Comparison of ENCODE assay signal across 18 cellular contexts in the genomic region with DNA sequence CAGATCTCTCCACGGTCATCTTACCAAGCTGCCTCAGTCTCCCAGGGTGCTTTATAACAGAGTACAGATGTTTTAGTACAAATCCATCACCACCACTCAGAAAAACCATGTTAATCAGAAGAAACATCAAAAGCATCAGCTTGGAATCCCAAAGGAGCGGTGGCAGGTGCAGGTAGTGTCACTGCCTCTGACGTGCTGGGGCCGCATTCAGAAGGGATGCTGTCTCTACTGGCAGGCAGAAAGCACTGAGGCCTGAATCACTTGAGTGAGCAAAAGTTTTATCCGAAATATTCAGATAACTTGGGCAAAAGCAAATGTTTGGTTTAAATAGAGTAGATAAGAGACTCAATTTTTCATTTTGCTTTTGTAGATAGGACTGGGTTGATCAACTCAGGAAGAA.
"Had no signal": no experiment of that assay in that cellular context is flagged by ENCODE, and none has a peak within 500 bp of the region (broad histone marks: within the 10 kb centered on the region; RNA-seq: fewer than 3 reads in every experiment).

No MANE protein-coding gene starts in this region.

- H3K9me3 Mint-ChIP-seq: naive B cell; nephron; stimulated activated naive B cell treated with anti-CD40 and anti-IgM and Interleukin-4, amounts not matched to agents 10 μg/mL and 1 μg/mL and 100 μg/mL, for 72 hours had no signal

- H3K4me1 ChIP-seq: colonic mucosa had no signal

- H3K36me3 ChIP-seq: colonic mucosa, heart left ventricle, neutrophil, tibial nerve had no signal

- H3K4me3 Mint-ChIP-seq: naive B cell; nephron; stimulated activated naive B cell treated with anti-CD40 and anti-IgM and Interleukin-4, amounts not matched to agents 10 μg/mL and 1 μg/mL and 100 μg/mL, for 72 hours; stimulated activated naive CD8-positive, alpha-beta T cell treated with anti-CD3 and anti-CD28 coated beads, Interleukin-15, amount 100 ng/mL, for 72 hours had no signal

- H3K27ac ChIP-seq: colonic mucosa, neutrophil, testis, tibial nerve had no signal

- DNase-seq: colonic mucosa; dermis blood vessel endothelial cell; erythroblast; foreskin melanocyte; heart left ventricle; hippocampal formation; kidney glomerular epithelial cell; mesendoderm; naive B cell; stimulated activated CD4-positive, alpha-beta T cell treated with anti-CD3 and anti-CD28 coated beads, Interleukin-2, amount 100 ng/mL, for 24 hours; stimulated activated CD4-positive, alpha-beta T cell treated with anti-CD3 and anti-CD28 coated beads, Interleukin-4, amount 100 ng/mL, for 4 hours; stimulated activated naive B cell treated with anti-CD40 and anti-IgM and Interleukin-4, amounts not matched to agents 10 μg/mL and 1 μg/mL and 100 μg/mL, for 72 hours; stimulated activated naive CD8-positive, alpha-beta T cell treated with anti-CD3 and anti-CD28 coated beads, Interleukin-15, amount 100 ng/mL, for 72 hours; testis had no signal

- H3K27ac Mint-ChIP-seq: naive B cell; nephron; stimulated activated naive B cell treated with anti-CD40 and anti-IgM and Interleukin-4, amounts not matched to agents 10 μg/mL and 1 μg/mL and 100 μg/mL, for 72 hours; stimulated activated naive CD8-positive, alpha-beta T cell treated with anti-CD3 and anti-CD28 coated beads, Interleukin-15, amount 100 ng/mL, for 72 hours had no signal

- ATAC-seq: heart left ventricle; sciatic nerve; stimulated activated naive B cell treated with anti-CD40 and anti-IgM and Interleukin-4, amounts not matched to agents 10 μg/mL and 1 μg/mL and 100 μg/mL, for 72 hours; stimulated activated naive CD8-positive, alpha-beta T cell treated with anti-CD3 and anti-CD28 coated beads, Interleukin-15, amount 100 ng/mL, for 72 hours had no signal

- H3K27me3 ChIP-seq: colonic mucosa, heart left ventricle, neutrophil, testis, tibial nerve had no signal

- H3K4me1 Mint-ChIP-seq: stimulated activated naive CD8-positive, alpha-beta T cell treated with anti-CD3 and anti-CD28 coated beads, Interleukin-15, amount 100 ng/mL, for 72 hours had no signal

- H3K4me3 ChIP-seq: colonic mucosa, heart left ventricle, testis, tibial nerve had no signal

- H3K36me3 Mint-ChIP-seq: naive B cell; stimulated activated naive B cell treated with anti-CD40 and anti-IgM and Interleukin-4, amounts not matched to agents 10 μg/mL and 1 μg/mL and 100 μg/mL, for 72 hours had no signal

- H3K9me3 ChIP-seq: colonic mucosa, heart left ventricle, neutrophil, testis, tibial nerve had no signal

- H3K27me3 Mint-ChIP-seq: stimulated activated naive CD8-positive, alpha-beta T cell treated with anti-CD3 and anti-CD28 coated beads, Interleukin-15, amount 100 ng/mL, for 72 hours had no signal
